ENCODE assay signal across 2 cellular contexts in the genomic region with DNA sequence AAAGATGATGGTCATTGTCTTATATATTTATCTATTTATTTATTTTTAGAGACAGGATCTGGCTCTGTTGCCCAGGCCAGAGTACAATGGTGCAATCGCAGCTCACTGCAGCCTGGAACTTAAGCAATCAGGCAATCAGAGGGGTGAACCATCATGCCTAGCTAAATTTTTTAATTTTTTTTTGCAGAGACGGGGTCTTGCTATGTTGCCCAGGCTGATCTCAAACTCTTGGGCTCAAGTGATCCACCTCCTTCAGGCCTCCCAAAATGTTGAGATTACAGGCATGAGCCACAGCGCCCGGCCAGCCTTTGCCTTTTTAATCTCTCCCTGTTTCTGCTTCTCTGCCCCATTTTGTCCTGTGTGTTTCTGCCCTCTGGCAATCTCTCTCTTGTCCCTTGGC.
TF ChIP-seq lines count a peak whose summit lies in the region.

No MANE protein-coding gene starts in this region.

TF ChIP-seq in HepG2, 621 proteins besides CTCF, POLR2A, EP300 and RAD21:
- TF ChIP-seq ZNF121 (CRISPR knock-in tag; IDR thresholded peaks at IDR 0.05) (peak; percentile 43), ZNF33A (CRISPR knock-in tag; IDR thresholded peaks at IDR 0.05; ENCODE audit: borderline replicate concordance) (no peak), ZNF3 (CRISPR knock-in tag; IDR thresholded peaks at IDR 0.05) (0 out of 2 replicates have a peak, but pooled peaks have one; percentile 22), ARHGAP35 (CRISPR knock-in tag; IDR thresholded peaks at IDR 0.05; ENCODE audit: borderline replicate concordance) (no peak), CEBPB (IDR thresholded peaks at IDR 0.05; ENCODE audit: borderline replicate concordance, low read depth, low read length) (peak; percentile 28; the same call in 1 of the 2 replicates), ADNP (CRISPR knock-in tag; IDR thresholded peaks at IDR 0.05) (no peak), TCF7 (IDR thresholded peaks at IDR 0.05; ENCODE audit: low read depth) (no peak), HDAC2 (CRISPR knock-in tag; IDR thresholded peaks at IDR 0.05) (no peak), TEAD3 (CRISPR knock-in tag; optimal IDR thresholded peaks at IDR 0.05; ENCODE audit: borderline replicate concordance) (no peak), ZNF773 (CRISPR knock-in tag; IDR thresholded peaks at IDR 0.05; ENCODE audit: borderline replicate concordance) (no peak), KAT7 (CRISPR knock-in tag; IDR thresholded peaks at IDR 0.05; ENCODE audit: borderline replicate concordance) (no peak), KLF9 (CRISPR knock-in tag; IDR thresholded peaks at IDR 0.05; ENCODE audit: low read depth) (no peak), ZBTB1 (CRISPR knock-in tag; IDR thresholded peaks at IDR 0.05; ENCODE audit: borderline replicate concordance) (no peak), FOXK2 (IDR thresholded peaks at IDR 0.05) (no peak), ZNF652 (CRISPR knock-in tag; IDR thresholded peaks at IDR 0.05; ENCODE audit: borderline replicate concordance, low read depth) (no peak)

TF ChIP-seq in H1, 55 proteins besides CTCF, POLR2A, EP300 and RAD21:
- TF ChIP-seq ASH2L (IDR thresholded peaks at IDR 0.05; ENCODE audit: low read length) (no peak), SIRT6 (IDR thresholded peaks at IDR 0.05; ENCODE audit: low read length) (no peak), CTBP2 (IDR thresholded peaks at IDR 0.05; ENCODE audit: borderline replicate concordance, insufficient read depth, insufficient read length, low read length) (no peak), CBX5 (IDR thresholded peaks at IDR 0.05; ENCODE audit: low read depth, low read length) (no peak), JUN (IDR thresholded peaks at IDR 0.05; ENCODE audit: low read depth, low read length) (no peak), TCF12 (IDR thresholded peaks at IDR 0.05; ENCODE audit: low read depth, low read length) (no peak)
